ENCODE assay signal across 10 cellular contexts in genomic region chr17:55742272-55743102, GRCh38. TPM values are rescaled to one million over a fixed set of nuclear protein-coding genes. Genes with fewer than 3 reads are reported as not detected.
A peak's percentile ranks its signal among the peaks of the same experiment; 100 is the strongest.
DNase-seq lines count a peak whose midpoint lies in the region; ATAC-seq, FAIRE-seq and TF ChIP-seq lines count a peak whose summit lies in the region.
"Had no signal": no experiment of that assay in that cellular context is flagged by ENCODE, and none has a peak within 500 bp of the region (broad histone marks: within the 10 kb centered on the region; RNA-seq: fewer than 3 reads in every experiment).

No MANE protein-coding gene starts in this region.

- no peaks in the 10 kb centered on the region for H3K36me3 Mint-ChIP-seq in naive B cell
- no peaks in the 10 kb centered on the region for H3K36me3 Mint-ChIP-seq in CD14-positive monocyte

- H3K4me3 Mint-ChIP-seq in naive B cell (peak overlapping the region in 2 of 8 donors; percentile 12 to 37), CD14-positive monocyte (no peak overlapping the region)

- peaks cover 14 to 18% (median 17%) of the 10 kb centered on the region in 3 donors for H3K4me1 Mint-ChIP-seq in naive B cell
- peaks cover 12% of the 10 kb centered on the region for H3K4me1 Mint-ChIP-seq in CD14-positive monocyte

- no peak for TF ChIP-seq CTCF in CD14-positive monocyte (IDR thresholded peaks at IDR 0.05)

- no peaks in the 10 kb centered on the region for H3K4me1 ChIP-seq in small intestine (ENCODE audit: control insufficient read depth in 2 of 2, insufficient read depth in 1 of 2, low read depth in 1 of 2, low read length in 1 of 2)
- H3K4me1 ChIP-seq: ascending aorta, esophagus muscularis mucosa, left ventricle myocardium inferior had no signal

- no peaks in the 10 kb centered on the region for H3K9me3 ChIP-seq in small intestine (ENCODE audit: control insufficient read depth, low read depth)
- H3K9me3 ChIP-seq: ascending aorta, esophagus muscularis mucosa, left ventricle myocardium inferior had no signal

- no peak for TF ChIP-seq POLR2A in H54 (IDR thresholded peaks at IDR 0.05; ENCODE audit: low read depth, low read length)

- no peak overlapping the region for H3K4me3 ChIP-seq in small intestine (ENCODE audit: low read depth in 1 of 2, low read length in 2 of 2)
- H3K4me3 ChIP-seq: ascending aorta, esophagus muscularis mucosa, left ventricle myocardium inferior had no signal

- DNase-seq in H54 (ENCODE audit: insufficient read length, low spot score) (no peak), naive B cell (no peak), CD14-positive monocyte (ENCODE audit: low spot score) (no peak), left ventricle myocardium superior (no peak), small intestine (no peak)
- DNase-seq: left ventricle myocardium inferior had no signal

- no peak overlapping the region for H3K27ac ChIP-seq in small intestine (ENCODE audit: low read depth in 1 of 2, low read length in 1 of 2)
- H3K27ac ChIP-seq: ascending aorta, esophagus muscularis mucosa, left ventricle myocardium inferior had no signal

- H3K27me3 ChIP-seq in small intestine (ENCODE audit: control insufficient read depth in 2 of 2, insufficient read depth in 2 of 2, low read length in 2 of 2) = peaks cover 0 to 2% of the 10 kb centered on the region in 2 donors
- H3K27me3 ChIP-seq: ascending aorta, esophagus muscularis mucosa had no signal

- WGBS in small intestine, 3 donors = 66 to 76% (median 66%) methylated on average over 12 of the region's 12 CpGs

- H3K9me3 Mint-ChIP-seq in naive B cell = no peaks in the 10 kb centered on the region
- no peaks in the 10 kb centered on the region for H3K9me3 Mint-ChIP-seq in CD14-positive monocyte

- H3K27ac Mint-ChIP-seq in naive B cell (peak overlapping the region in 2 of 6 donors; percentile 56 to 57), CD14-positive monocyte (no peak overlapping the region)

- intact Hi-C loops in CD14-positive monocyte (cut with micrococcal nuclease) (no loop called here), left ventricle myocardium superior (cut with micrococcal nuclease) (no loop called here)

- H3K27me3 Mint-ChIP-seq in naive B cell = peaks cover 0 to 29% (median 3%) of the 10 kb centered on the region in 3 donors
- H3K27me3 Mint-ChIP-seq in CD14-positive monocyte (ENCODE audit: low read depth in 3 of 3) = peaks cover 2 to 7% (median 5%) of the 10 kb centered on the region in 3 donors

- ATAC-seq in GM19023 (IDR thresholded peaks at IDR 0.05; ENCODE audit: unreplicated experiment) (peak; percentile 60), HG03521 (IDR thresholded peaks at IDR 0.05; ENCODE audit: unreplicated experiment) (peak; percentile 89), naive B cell (ENCODE audit: low read depth in 2 of 2) (peak; percentile 58 to 62), left ventricle myocardium superior (no peak)

- FAIRE-seq in H54 (lab: Jason Lieb, UNC) (peak; percentile 15), small intestine (lab: Jason Lieb, UNC) (no peak)

- no peaks in the 10 kb centered on the region for H3K36me3 ChIP-seq in small intestine (ENCODE audit: control insufficient read depth in 2 of 2, insufficient read depth in 2 of 2, low read length in 2 of 2)
- H3K36me3 ChIP-seq: ascending aorta, esophagus muscularis mucosa, left ventricle myocardium inferior had no signal

RNA-seq across cellular contexts. Expression of gene PCTP, which starts 8.4 kb away (rescaled TPM):
- polyA plus RNA-seq in naive B cell (ENCODE audit: low read depth in 6 of 6) (10 to 100 TPM in 1 of 6 donors, 1 to 10 TPM in 5; 2.2 to 10.2 (median 5.1) TPM), CD14-positive monocyte (10 to 100 TPM; 35.4 to 54.2 TPM), small intestine (10 to 100 TPM; 22.4 to 33.5 (median 27.1) TPM)
- 22.2 TPM for total RNA-seq in left ventricle myocardium superior

RNA-seq across cellular contexts. Expression of gene TMEM100, which starts 19.8 kb away (rescaled TPM):
- not detected for polyA plus RNA-seq in naive B cell (ENCODE audit: low read depth in 6 of 6)
- polyA plus RNA-seq in CD14-positive monocyte = not detected
- total RNA-seq in left ventricle myocardium superior = 10.9 TPM
- polyA plus RNA-seq in small intestine = 10 to 100 TPM in 1 of 3 donors, 1 to 10 TPM in 1, under 1 TPM in 1; 0.45 to 24.0 (median 4.1) TPM
